16 cellular contexts compared by ENCODE assay signal in the genomic region with DNA sequence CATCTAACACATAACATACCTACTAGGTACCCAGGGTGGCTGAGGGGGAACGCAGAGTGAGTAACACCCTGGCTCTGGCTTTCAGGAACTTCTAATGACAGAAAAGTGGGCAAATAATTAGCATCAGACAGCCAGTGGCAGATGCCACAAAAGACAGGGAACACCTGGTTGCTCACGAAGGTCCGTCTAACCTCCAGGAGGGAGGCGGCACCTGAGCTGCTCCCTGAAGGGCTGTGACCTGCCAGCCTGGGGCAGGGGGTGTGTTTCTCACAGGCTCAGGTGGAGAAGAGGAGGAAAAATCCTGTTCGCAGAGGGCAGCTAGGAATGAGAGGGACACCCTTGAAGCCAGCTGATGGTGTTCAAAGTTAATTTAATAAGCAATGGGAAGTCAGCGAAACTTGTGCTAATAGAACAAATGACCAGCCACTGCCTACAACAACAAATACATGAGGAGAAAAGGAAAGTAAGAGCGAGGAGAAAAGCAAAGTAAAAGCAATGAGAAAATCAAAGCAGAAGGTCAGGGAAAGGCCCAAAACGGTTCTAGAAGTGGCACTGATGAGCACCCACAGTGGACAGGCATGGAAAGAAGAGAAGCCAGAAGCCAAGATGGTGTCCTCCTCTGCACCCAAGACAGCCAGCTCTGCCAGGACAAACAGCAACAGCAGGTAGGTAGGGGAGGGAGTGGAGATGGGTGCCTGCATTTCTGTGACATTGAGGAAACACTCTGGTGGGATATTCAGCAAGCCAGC.
DNase-seq lines count a peak whose midpoint lies in the region; ATAC-seq, FAIRE-seq and TF ChIP-seq lines count a peak whose summit lies in the region.
"Had no signal": no experiment of that assay in that cellular context is flagged by ENCODE, and none has a peak within 500 bp of the region (broad histone marks: within the 10 kb centered on the region; RNA-seq: fewer than 3 reads in every experiment).

No MANE protein-coding gene starts in this region.

- H3K9me3 ChIP-seq in SK-N-SH (no peaks in the 10 kb centered on the region), keratinocyte (ENCODE audit: control insufficient read depth, low read depth, low read length) (no peaks in the 10 kb centered on the region)
- H3K9me3 ChIP-seq: left lung had no signal

- no peak for TF ChIP-seq RAD21 in SK-N-SH (IDR thresholded peaks at IDR 0.05; ENCODE audit: low read length)

- H3K9me1 ChIP-seq in keratinocyte (ENCODE audit: control insufficient read depth, extremely low read depth, insufficient read depth, low read length): no peaks in the 10 kb centered on the region

- H3K27me3 ChIP-seq in SK-N-SH (ENCODE audit: insufficient read depth): no peaks in the 10 kb centered on the region
- H3K27me3 ChIP-seq in keratinocyte (ENCODE audit: control insufficient read depth, extremely low read depth, insufficient read depth, low read length): no peaks in the 10 kb centered on the region
- H3K27me3 ChIP-seq: left lung had no signal

- H3K36me3 ChIP-seq in SK-N-SH (replicated peaks in 1 of 2; ENCODE audit: control insufficient read depth in 1 of 2, insufficient read depth in 2 of 2, low read length in 1 of 2) (no peaks in the 10 kb centered on the region), keratinocyte (ENCODE audit: control insufficient read depth in 2 of 2, extremely low read depth in 1 of 2, insufficient read depth in 2 of 2, low read length in 2 of 2) (peaks cover 5 to 7% of the 10 kb centered on the region in 2 experiments)
- H3K36me3 ChIP-seq: left lung had no signal

- dilution Hi-C loops in keratinocyte (cut with MboI; ENCODE audit: extremely low pct_ligation_motif_present, low sequenced_read_pairs): no loop called here

- H3K9ac ChIP-seq in SK-N-SH (no peak overlapping the region), keratinocyte (ENCODE audit: control insufficient read depth, extremely low read depth, insufficient read depth, low read length) (no peak overlapping the region)

- no peaks in the 10 kb centered on the region for H3K27me3 Mint-ChIP-seq in stimulated activated naive B cell treated with anti-CD40 and anti-IgM and Interleukin-4, amounts not matched to agents 10 μg/mL and 1 μg/mL and 100 μg/mL, for 72 hours
- H3K27me3 Mint-ChIP-seq: dendritic cell treated with granulocyte-macrophage colony-stimulating factor and Interleukin-4, amounts not matched to agents 40 ng/mL and 50 ng/mL, for 4 days had no signal

- H3K4me1 ChIP-seq in SK-N-SH (ENCODE audit: control insufficient read depth in 1 of 2, insufficient read depth in 2 of 2, low read depth in 1 of 2, low read length in 1 of 2) (peaks cover 18 to 46% of the 10 kb centered on the region in 2 experiments), keratinocyte (ENCODE audit: control insufficient read depth, extremely low read depth, insufficient read depth, low read length) (peaks cover 21% of the 10 kb centered on the region)

- H3K4me3 Mint-ChIP-seq in stimulated activated naive B cell treated with anti-CD40 and anti-IgM and Interleukin-4, amounts not matched to agents 10 μg/mL and 1 μg/mL and 100 μg/mL, for 72 hours: peak overlapping the region in 1 of 2 donors; percentile 16
- H3K4me3 Mint-ChIP-seq: dendritic cell treated with granulocyte-macrophage colony-stimulating factor and Interleukin-4, amounts not matched to agents 40 ng/mL and 50 ng/mL, for 4 days had no signal

- H2AFZ ChIP-seq in SK-N-SH (ENCODE audit: low read depth) (no peak overlapping the region), keratinocyte (ENCODE audit: control insufficient read depth, low read length) (no peak overlapping the region)

- POLR2A ChIA-PET in SK-N-SH (lab: Yijun Ruan, JAX): no interaction called here

- peaks cover 23 to 47% of the 10 kb centered on the region in 2 donors for H3K36me3 Mint-ChIP-seq in stimulated activated naive B cell treated with anti-CD40 and anti-IgM and Interleukin-4, amounts not matched to agents 10 μg/mL and 1 μg/mL and 100 μg/mL, for 72 hours

- peak; percentile 52 for DNase-seq in SK-N-SH
- DNase-seq in RPMI8226: peak; percentile 61
- no peak for DNase-seq in keratinocyte (ENCODE audit: low read depth, low spot score)
- DNase-seq in stimulated activated naive B cell treated with anti-CD40 and anti-IgM and Interleukin-4, amounts not matched to agents 10 μg/mL and 1 μg/mL and 100 μg/mL, for 72 hours: no peak
- DNase-seq in pons (ENCODE audit: low spot score): no peak
- DNase-seq in hepatic stellate cell (ENCODE audit: low spot score): no peak
- DNase-seq: activated CD4-positive, alpha-beta T cell treated with anti-CD3 and anti-CD28 coated beads for 48 hours; DMS79; foreskin melanocyte; left lung; NCI-H748 treated with DMSO at 0.1 percent for 48 hours; stimulated activated CD4-positive, alpha-beta T cell treated with anti-CD3 and anti-CD28 coated beads, Interleukin-4, amount 100 ng/mL, for 4 hours had no signal

- TF ChIP-seq CTCF in SK-N-SH (IDR thresholded peaks at IDR 0.05) (no peak), keratinocyte (optimal IDR thresholded peaks at IDR 0.05 in 1 of 3, IDR thresholded peaks at IDR 0.05 in 1 of 3, conservative IDR thresholded peaks at IDR 0.05 in 1 of 3; ENCODE audit: extremely low read depth in 1 of 3, insufficient read depth in 2 of 3, low read length in 3 of 3) (no peak)

- H4K20me1 ChIP-seq in SK-N-SH (ENCODE audit: insufficient read depth) (peaks cover 37% of the 10 kb centered on the region), keratinocyte (ENCODE audit: control insufficient read depth, extremely low read depth, insufficient read depth, low read length) (peaks cover 11% of the 10 kb centered on the region)

- CTCF ChIA-PET in SK-N-SH (lab: Yijun Ruan, JAX): interaction anchor here (1.3 to 3.5 kb wide), 5 partner anchors 10 to 163 kb away, joined by 3 to 15 read pairs (median 4); no protein-coding TSS in a partner anchor

- H3K4me1 Mint-ChIP-seq in stimulated activated naive B cell treated with anti-CD40 and anti-IgM and Interleukin-4, amounts not matched to agents 10 μg/mL and 1 μg/mL and 100 μg/mL, for 72 hours: peaks cover 57 to 90% of the 10 kb centered on the region in 2 donors

- H3K9me3 Mint-ChIP-seq in stimulated activated naive B cell treated with anti-CD40 and anti-IgM and Interleukin-4, amounts not matched to agents 10 μg/mL and 1 μg/mL and 100 μg/mL, for 72 hours: no peaks in the 10 kb centered on the region
- H3K9me3 Mint-ChIP-seq: dendritic cell treated with granulocyte-macrophage colony-stimulating factor and Interleukin-4, amounts not matched to agents 40 ng/mL and 50 ng/mL, for 4 days had no signal

- WGBS in SK-N-SH (ENCODE audit: low lambda C conversion rate): 86% methylated on average over 8 of the region's 8 CpGs

- peaks cover 13% of the 10 kb centered on the region for H3F3A ChIP-seq in SK-N-SH (replicated peaks; ENCODE audit: insufficient read depth)

- H3K27ac ChIP-seq in SK-N-SH (ENCODE audit: low read depth in 2 of 2, low read length in 1 of 2) (peak overlapping the region in 1 of 2 experiments; percentile 79; a peak in 2 of 4 replicates), keratinocyte (ENCODE audit: control insufficient read depth, insufficient read depth, low read length) (no peak overlapping the region)
- H3K27ac ChIP-seq: left lung, SK-N-MC had no signal

- H3K79me2 ChIP-seq in SK-N-SH (ENCODE audit: insufficient read depth) (peaks cover 89% of the 10 kb centered on the region), keratinocyte (ENCODE audit: control insufficient read depth, insufficient read depth, low read length) (peaks cover 87% of the 10 kb centered on the region)

- no peak overlapping the region for H3K4me3 ChIP-seq in SK-N-SH (ENCODE audit: low read depth in 2 of 2, low read length in 1 of 2)
- no peak overlapping the region for H3K4me3 ChIP-seq in keratinocyte (ENCODE audit: control insufficient read depth in 2 of 3, extremely low read depth in 1 of 3, insufficient read depth in 2 of 3, low read depth in 1 of 3, low read length in 3 of 3)
- H3K4me3 ChIP-seq: left lung, SK-N-MC had no signal

- TF ChIP-seq EP300 in SK-N-SH (IDR thresholded peaks at IDR 0.05; ENCODE audit: borderline replicate concordance in 1 of 2, low read depth in 1 of 2, low read length in 1 of 2): no peak

- H3K9me2 ChIP-seq in SK-N-SH: no peaks in the 10 kb centered on the region

- no peak overlapping the region for H3K4me2 ChIP-seq in SK-N-SH
- H3K4me2 ChIP-seq in keratinocyte (ENCODE audit: control insufficient read depth, extremely low read depth, insufficient read depth, low read depth, low read length): no peak overlapping the region

- H3K27ac Mint-ChIP-seq in stimulated activated naive B cell treated with anti-CD40 and anti-IgM and Interleukin-4, amounts not matched to agents 10 μg/mL and 1 μg/mL and 100 μg/mL, for 72 hours: peak overlapping the region; percentile 60
- H3K27ac Mint-ChIP-seq: dendritic cell treated with granulocyte-macrophage colony-stimulating factor and Interleukin-4, amounts not matched to agents 40 ng/mL and 50 ng/mL, for 4 days had no signal

- ATAC-seq in SK-N-SH treated with all-trans-retinoic acid at 6 μM for 48 hours (no peak), HG03342 (IDR thresholded peaks at IDR 0.05; ENCODE audit: unreplicated experiment) (no peak)
- ATAC-seq in stimulated activated naive B cell treated with anti-CD40 and anti-IgM and Interleukin-4, amounts not matched to agents 10 μg/mL and 1 μg/mL and 100 μg/mL, for 72 hours (replicated peaks): no peak
- ATAC-seq: left lung had no signal

- peak; percentile 32 for FAIRE-seq in keratinocyte (lab: Jason Lieb, UNC)

TF ChIP-seq in SK-N-SH, 30 proteins besides CTCF, POLR2A, EP300 and RAD21 (continues in another document):
- TF ChIP-seq FOSL2 (IDR thresholded peaks at IDR 0.05; ENCODE audit: borderline replicate concordance, low read depth) (no peak), SIN3A (IDR thresholded peaks at IDR 0.05; ENCODE audit: borderline replicate concordance, low read depth, low read length) (no peak), GATA2 (CRISPR knock-in tag; IDR thresholded peaks at IDR 0.05) (no peak)

TF ChIP-seq in SK-N-SH treated with all-trans-retinoic acid at 6 μM for 48 hours, 23 proteins besides CTCF, POLR2A, EP300 and RAD21 (continues in another document):
- TF ChIP-seq PPARA (CRISPR knock-in tag; IDR thresholded peaks at IDR 0.05; ENCODE audit: borderline replicate concordance) (no peak), ZNF70 (CRISPR knock-in tag; IDR thresholded peaks at IDR 0.05) (no peak), ESRRG (CRISPR knock-in tag; IDR thresholded peaks at IDR 0.05) (no peak), TCF4 (CRISPR knock-in tag; IDR thresholded peaks at IDR 0.05; ENCODE audit: borderline replicate concordance) (no peak)

Comparison
In these comparisons a context has a peak if more than half of its experiments do, and no peak if none do; other contexts are left out.
1. DNase-seq: peak in SK-N-SH (single experiment) and RPMI8226 (single experiment); none in keratinocyte (single experiment), stimulated activated naive B cell treated with anti-CD40 and anti-IgM and Interleukin-4, amounts not matched to agents 10 μg/mL and 1 μg/mL and 100 μg/mL, for 72 hours (single experiment), pons (single experiment) and hepatic stellate cell (single experiment).